ENCODE assay signal across 21 cellular contexts in the genomic region with DNA sequence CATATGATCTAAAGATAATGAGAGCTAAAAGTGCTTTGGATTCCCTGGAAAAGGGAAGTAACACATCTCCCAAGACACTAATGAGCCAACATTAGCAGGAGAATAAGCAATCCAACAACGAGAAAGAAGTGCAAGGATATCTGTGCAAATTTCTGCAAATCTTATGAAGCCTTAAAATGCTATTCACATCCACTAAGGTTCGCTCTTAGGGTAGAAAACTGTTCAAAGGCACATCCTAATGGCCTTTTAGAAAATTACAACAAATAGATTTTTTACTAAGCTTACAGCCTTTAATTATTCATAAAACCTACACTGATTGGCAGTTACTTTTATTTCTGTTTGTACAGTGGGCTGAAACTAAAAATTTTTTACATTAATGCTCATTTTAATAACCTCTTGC.
A peak's percentile ranks its signal among the peaks of the same experiment; 100 is the strongest.
DNase-seq lines count a peak whose midpoint lies in the region; ATAC-seq, FAIRE-seq and TF ChIP-seq lines count a peak whose summit lies in the region.
"Had no signal": no experiment of that assay in that cellular context is flagged by ENCODE, and none has a peak within 500 bp of the region (broad histone marks: within the 10 kb centered on the region; RNA-seq: fewer than 3 reads in every experiment).

No MANE protein-coding gene starts in this region.

- no peak overlapping the region for H3K4me3 ChIP-seq in left ventricle myocardium inferior
- no peak overlapping the region for H3K4me3 ChIP-seq in kidney (ENCODE audit: low read length in 2 of 2)
- H3K4me3 ChIP-seq in aorta (ENCODE audit: low read length in 2 of 2) = no peak overlapping the region
- no peak overlapping the region for H3K4me3 ChIP-seq in gastrocnemius medialis
- H3K4me3 ChIP-seq: GM12878 had no signal

- in situ Hi-C loops in gastrocnemius medialis (cut with MboI; ENCODE audit: low sequenced_read_pairs in 4 of 4) = no loop called here

- no peak overlapping the region for H3K9ac ChIP-seq in kidney (ENCODE audit: low read length in 2 of 2)

- ATAC-seq in Right ventricle myocardium inferior = no peak
- peak; percentile 60 for ATAC-seq in aorta (ENCODE audit: low FRiP score)
- no peak for ATAC-seq in HG03280 (IDR thresholded peaks at IDR 0.05; ENCODE audit: unreplicated experiment)
- ATAC-seq in gastrocnemius medialis = no peak
- ATAC-seq: natural killer cell; stimulated activated naive CD8-positive, alpha-beta T cell treated with anti-CD3 and anti-CD28 coated beads, Interleukin-15, Interleukin-2, amounts not matched to agents 100 U/mL and 50 U/mL, for 24 hours had no signal

- FAIRE-seq in kidney (lab: Jason Lieb, UNC) = no peak
- FAIRE-seq: astrocyte, GM12878, RCC 7860, urothelium cell line had no signal

- TF ChIP-seq CTCF in left ventricle myocardium inferior (IDR thresholded peaks at IDR 0.05; ENCODE audit: borderline replicate concordance) = peak; percentile 39
- peak; percentile 10 for TF ChIP-seq CTCF in kidney (IDR thresholded peaks at IDR 0.05; ENCODE audit: borderline replicate concordance, extremely low read depth, insufficient read depth)
- TF ChIP-seq CTCF in gastrocnemius medialis (IDR thresholded peaks at IDR 0.05 in 4 of 5, conservative IDR thresholded peaks at IDR 0.05 in 1 of 5) = no peak

- H3K27ac ChIP-seq in left ventricle myocardium inferior (replicated peaks) (no peak overlapping the region), angular gyrus (ENCODE audit: low read depth, low read length) (peak overlapping the region; percentile 74), kidney (ENCODE audit: low read depth in 2 of 2, low read length in 2 of 2) (no peak overlapping the region), aorta (ENCODE audit: low read depth in 1 of 2, low read length in 2 of 2) (no peak overlapping the region), gastrocnemius medialis (no peak overlapping the region)
- H3K27ac ChIP-seq: epithelial cell of prostate had no signal

- H3K4me1 ChIP-seq in left ventricle myocardium inferior = peaks cover 6% of the 10 kb centered on the region
- no peaks in the 10 kb centered on the region for H3K4me1 ChIP-seq in kidney (ENCODE audit: control insufficient read depth in 1 of 2, insufficient read depth in 1 of 2, low read depth in 1 of 2, low read length in 2 of 2)
- H3K4me1 ChIP-seq in aorta (ENCODE audit: control insufficient read depth in 1 of 2, insufficient read depth in 2 of 2, low read length in 2 of 2) = no peaks in the 10 kb centered on the region
- peaks cover 0 to 8% of the 10 kb centered on the region in 2 donors for H3K4me1 ChIP-seq in gastrocnemius medialis

- 1 to 11% methylated on average over 2 of the region's 2 CpGs for WGBS in aorta, 2 donors

- H3K36me3 ChIP-seq in left ventricle myocardium inferior = no peaks in the 10 kb centered on the region
- no peaks in the 10 kb centered on the region for H3K36me3 ChIP-seq in kidney (ENCODE audit: control insufficient read depth in 1 of 2, insufficient read depth in 2 of 2, low read length in 2 of 2)
- no peaks in the 10 kb centered on the region for H3K36me3 ChIP-seq in aorta (ENCODE audit: control insufficient read depth in 1 of 2, insufficient read depth in 2 of 2, low read length in 1 of 2)
- no peaks in the 10 kb centered on the region for H3K36me3 ChIP-seq in gastrocnemius medialis

- TF ChIP-seq POLR2A in gastrocnemius medialis (IDR thresholded peaks at IDR 0.05) = no peak

- DNase-seq in left ventricle myocardium inferior (no peak), Right ventricle myocardium inferior (ENCODE audit: missing footprints) (no peak), kidney (no peak), aorta (no peak), NCI-H1417 treated with DMSO at 0.1 percent for 48 hours (lab: John Stamatoyannopoulos, UW) (no peak), gastrocnemius medialis (no peak)
- DNase-seq: activated CD4-positive, alpha-beta T cell treated with anti-CD3 and anti-CD28 coated beads, Interleukin-2, amount 10 ng/mL, durations not matched to agents 7 days and 5 days; activated naive CD4-positive, alpha-beta T cell; CD8-positive, alpha-beta memory T cell; mesenchymal stem cell; natural killer cell; NCI-H2081 treated with DMSO at 0.1 percent for 48 hours; stimulated activated CD4-positive, alpha-beta T cell treated with anti-CD3 and anti-CD28 coated beads, Interleukin-15, amount 100 ng/mL, for 24 hours; stimulated activated naive CD8-positive, alpha-beta T cell treated with anti-CD3 and anti-CD28 coated beads, Interleukin-15, Interleukin-2, amounts not matched to agents 100 U/mL and 50 U/mL, for 24 hours had no signal

- H3K27me3 ChIP-seq in left ventricle myocardium inferior (ENCODE audit: low read depth) (no peaks in the 10 kb centered on the region), aorta (ENCODE audit: control insufficient read depth in 1 of 2, insufficient read depth in 2 of 2, low read length in 1 of 2) (no peaks in the 10 kb centered on the region), gastrocnemius medialis (no peaks in the 10 kb centered on the region)

- no peaks in the 10 kb centered on the region for H3K9me3 ChIP-seq in left ventricle myocardium inferior (replicated peaks)
- H3K9me3 ChIP-seq in kidney (ENCODE audit: control insufficient read depth in 1 of 2, low read length in 2 of 2) = no peaks in the 10 kb centered on the region
- no peaks in the 10 kb centered on the region for H3K9me3 ChIP-seq in aorta (ENCODE audit: control insufficient read depth, low read length)
- H3K9me3 ChIP-seq in gastrocnemius medialis = no peaks in the 10 kb centered on the region

- intact Hi-C loops in left ventricle myocardium inferior (cut with micrococcal nuclease) = no loop called here
- intact Hi-C loops in Right ventricle myocardium inferior (cut with DNase I) = loop anchor here (5.0 kb wide), 1 partner anchor 144 kb away; no protein-coding TSS in a partner anchor
- intact Hi-C loops in kidney (cut with DNase I) = no loop called here
- intact Hi-C loops in aorta (cut with DNase I) = loop anchor here (2.0 to 10.0 kb wide), 3 partner anchors 146 to 231 kb away; no protein-coding TSS in a partner anchor
- intact Hi-C loops in gastrocnemius medialis (cut with DNase I; ENCODE audit: low total_unique reads) = no loop called here

Comparison
In these comparisons a context has a peak if more than half of its experiments do, and no peak if none do; other contexts are left out.
1. intact Hi-C loops: an anchor here in Right ventricle myocardium inferior (5.0 kb wide) and aorta (2.0 to 10.0 kb wide); none called in left ventricle myocardium inferior, kidney and gastrocnemius medialis.
2. CTCF ChIP-seq: peak in left ventricle myocardium inferior (single experiment) and kidney (single experiment); none in gastrocnemius medialis (0 of 5).